Comparison of ENCODE assay signal across 35 cellular contexts in genomic region chr1:54870869-54871268, GRCh38.
"Had no signal": no experiment of that assay in that cellular context is flagged by ENCODE, and none has a peak within 500 bp of the region (broad histone marks: within the 10 kb centered on the region; RNA-seq: fewer than 3 reads in every experiment).

No MANE protein-coding gene starts in this region.

- H3K4me3 Mint-ChIP-seq: activated B cell treated with CpG ODN at 0.5 μM for 24 hours; activated CD4-positive, alpha-beta memory T cell treated with anti-CD3 and anti-CD28 coated beads for 36 hours; activated CD8-positive, alpha-beta memory T cell treated with anti-CD3 and anti-CD28 coated beads, Interleukin-2, amount 10 ng/mL, durations not matched to agents 7 days and 5 days; activated naive CD8-positive, alpha-beta T cell treated with anti-CD3 and anti-CD28 coated beads for 36 hours; activated T-cell treated with anti-CD3 and anti-CD28 coated beads, Interleukin-2, amount 50 U/mL, for 72 hours; activated T-helper 17 cell treated with anti-CD3 and anti-CD28 coated beads, Interleukin-2, amount 50 U/mL, for 72 hours had no signal

- H3K4me3 ChIP-seq: body of pancreas, breast epithelium, Peyer's patch had no signal

- H3K4me1 Mint-ChIP-seq: activated CD8-positive, alpha-beta memory T cell treated with anti-CD3 and anti-CD28 coated beads, Interleukin-2, amount 10 ng/mL, durations not matched to agents 7 days and 5 days; activated naive CD8-positive, alpha-beta T cell treated with anti-CD3 and anti-CD28 coated beads for 36 hours; activated T-helper 17 cell treated with anti-CD3 and anti-CD28 coated beads, Interleukin-2, amount 50 U/mL, for 72 hours had no signal

- ATAC-seq: activated CD8-positive, alpha-beta memory T cell treated with anti-CD3 and anti-CD28 coated beads, Interleukin-2, amount 10 ng/mL, durations not matched to agents 7 days and 5 days; activated T-cell treated with anti-CD3 and anti-CD28 coated beads, Interleukin-2, amount 50 U/mL, for 72 hours; activated T-helper 17 cell treated with anti-CD3 and anti-CD28 coated beads, Interleukin-2, amount 50 U/mL, for 72 hours; body of pancreas; PC-3 had no signal

- H3K27me3 Mint-ChIP-seq: activated B cell treated with CpG ODN at 0.5 μM for 24 hours; activated CD4-positive, alpha-beta memory T cell treated with anti-CD3 and anti-CD28 coated beads for 36 hours; activated CD8-positive, alpha-beta memory T cell treated with anti-CD3 and anti-CD28 coated beads, Interleukin-2, amount 10 ng/mL, durations not matched to agents 7 days and 5 days; activated naive CD8-positive, alpha-beta T cell treated with anti-CD3 and anti-CD28 coated beads for 36 hours; activated T-helper 17 cell treated with anti-CD3 and anti-CD28 coated beads, Interleukin-2, amount 50 U/mL, for 72 hours had no signal

- H3K9me3 ChIP-seq: body of pancreas, breast epithelium, Peyer's patch had no signal

- H3K36me3 ChIP-seq: breast epithelium had no signal

- H3K27ac Mint-ChIP-seq: activated B cell treated with CpG ODN at 0.5 μM for 24 hours; activated CD4-positive, alpha-beta memory T cell treated with anti-CD3 and anti-CD28 coated beads for 36 hours; activated CD8-positive, alpha-beta memory T cell treated with anti-CD3 and anti-CD28 coated beads, Interleukin-2, amount 10 ng/mL, durations not matched to agents 7 days and 5 days; activated naive CD8-positive, alpha-beta T cell treated with anti-CD3 and anti-CD28 coated beads for 36 hours; activated T-cell treated with anti-CD3 and anti-CD28 coated beads, Interleukin-2, amount 50 U/mL, for 72 hours; activated T-helper 17 cell treated with anti-CD3 and anti-CD28 coated beads, Interleukin-2, amount 50 U/mL, for 72 hours had no signal

- DNase-seq: activated B cell treated with CpG ODN at 0.5 μM for 24 hours; activated CD4-positive, alpha-beta memory T cell treated with anti-CD3 and anti-CD28 coated beads for 36 hours; activated CD4-positive, alpha-beta T cell treated with anti-CD3 and anti-CD28 coated beads for 4 hours; activated CD4-positive, alpha-beta T cell treated with anti-CD3 and anti-CD28 coated beads, Interleukin-2, amount 50 U/mL, for 1 hour; activated CD4-positive, CD25-positive, alpha-beta regulatory T cell treated with anti-CD3 and anti-CD28 coated beads, Interleukin-2, amount 50 U/mL, for 72 hours; activated CD8-positive, alpha-beta memory T cell treated with anti-CD3 and anti-CD28 coated beads, Interleukin-2, amount 10 ng/mL, durations not matched to agents 7 days and 5 days; activated effector memory CD4-positive, alpha-beta T cell treated with anti-CD3 and anti-CD28 coated beads, Interleukin-2, amount 50 U/mL, for 16 hours; activated naive CD4-positive, alpha-beta T cell; activated naive CD4-positive, alpha-beta T cell treated with anti-CD3 and anti-CD28 coated beads, Interleukin-2, amount 50 U/mL, for 16 hours; activated naive CD8-positive, alpha-beta T cell treated with anti-CD3 and anti-CD28 coated beads for 36 hours; activated T-cell treated with anti-CD3 and anti-CD28 coated beads, Interleukin-2, amount 50 U/mL, for 1 hour; activated T-cell treated with anti-CD3 and anti-CD28 coated beads, Interleukin-2, amount 50 U/mL, for 72 hours; body of pancreas; Karpas-422; KBM-7; NCI-H1105; NCI-H1417 treated with DMSO at 0.1 percent for 48 hours; NCI-H187 treated with DMSO at 0.1 percent for 48 hours; NCI-H2081; NCI-H2171 treated with DMSO at 0.1 percent for 48 hours; NCI-H226; NCI-H446 treated with DMSO at 0.1 percent for 48 hours; NCI-H524; NCI-H69; PC-3; Peyer's patch; Right ventricle myocardium superior; SW 1271; T-helper 1 cell; T-helper 2 cell; T-helper 9 cell had no signal

- H3K27ac ChIP-seq: body of pancreas, breast epithelium, Peyer's patch, VCaP had no signal

- H3K9me3 Mint-ChIP-seq: activated B cell treated with CpG ODN at 0.5 μM for 24 hours; activated CD4-positive, alpha-beta memory T cell treated with anti-CD3 and anti-CD28 coated beads for 36 hours; activated naive CD8-positive, alpha-beta T cell treated with anti-CD3 and anti-CD28 coated beads for 36 hours; activated T-cell treated with anti-CD3 and anti-CD28 coated beads, Interleukin-2, amount 50 U/mL, for 72 hours; activated T-helper 17 cell treated with anti-CD3 and anti-CD28 coated beads, Interleukin-2, amount 50 U/mL, for 72 hours had no signal

- H3K4me1 ChIP-seq: breast epithelium, Peyer's patch had no signal

- H3K27me3 ChIP-seq: body of pancreas, breast epithelium, Peyer's patch had no signal

- FAIRE-seq: astrocyte had no signal
